ENCODE assay signal across 27 cellular contexts in the genomic region with DNA sequence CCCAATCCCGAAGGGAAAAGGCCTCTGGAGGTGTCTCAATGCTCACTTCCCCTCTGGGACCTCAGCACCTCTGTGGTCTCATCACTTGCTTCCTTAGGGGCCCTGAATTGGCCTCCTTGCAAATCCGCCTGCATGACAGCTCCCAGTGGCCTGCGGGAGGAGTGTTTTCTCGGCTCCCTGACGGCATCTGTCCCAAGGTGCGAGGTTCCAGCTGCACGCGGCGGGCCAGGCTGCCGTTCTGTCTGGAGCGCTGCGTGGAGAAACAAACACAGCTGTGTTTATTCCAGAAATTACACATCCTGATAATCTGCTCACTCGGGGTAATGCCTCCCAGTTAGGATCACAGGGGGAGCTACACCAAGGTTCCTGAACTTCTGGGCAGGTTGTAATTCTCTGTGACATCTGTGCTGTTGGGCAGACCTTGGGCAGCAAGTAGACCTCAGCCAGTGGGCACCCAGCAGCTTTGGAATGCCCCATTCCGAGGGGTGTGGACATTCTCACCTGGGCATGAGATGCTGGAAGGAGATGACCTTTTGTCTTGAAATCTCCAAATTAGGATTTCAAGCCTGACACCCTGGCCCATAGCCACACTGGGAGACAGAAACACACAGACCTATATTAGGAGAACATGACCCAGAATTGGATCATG. TPM values are rescaled to one million over a fixed set of nuclear protein-coding genes. Genes with fewer than 3 reads are reported as not detected.
DNase-seq lines count a peak whose midpoint lies in the region; ATAC-seq and TF ChIP-seq lines count a peak whose summit lies in the region.
"Had no signal": no experiment of that assay in that cellular context is flagged by ENCODE, and none has a peak within 500 bp of the region (broad histone marks: within the 10 kb centered on the region; RNA-seq: fewer than 3 reads in every experiment).

No MANE protein-coding gene starts in this region.

- no peak overlapping the region for H4K91ac ChIP-seq in IMR-90 (ENCODE audit: insufficient read depth, low read depth, low read length)

- H3K27ac Mint-ChIP-seq in activated CD4-positive, alpha-beta T cell treated with anti-CD3 and anti-CD28 coated beads, Interleukin-2, amount 10 ng/mL, durations not matched to agents 7 days and 5 days, result no peak overlapping the region
- H3K27ac Mint-ChIP-seq: activated naive CD8-positive, alpha-beta T cell; activated T-helper 17 cell treated with anti-CD3 and anti-CD28 coated beads, Interleukin-2, amount 50 U/mL, for 72 hours; immature natural killer cell; nephron; type B pancreatic cell had no signal

- ATAC-seq in IMR-90 (ENCODE audit: low read depth), result peak; percentile 77
- 0 out of 2 replicates have a peak, but pooled peaks have one; percentile 29 for ATAC-seq in Panc1
- ATAC-seq in left colon, result peak; percentile 49
- ATAC-seq: activated T-helper 17 cell treated with anti-CD3 and anti-CD28 coated beads, Interleukin-2, amount 50 U/mL, for 72 hours; left ventricle myocardium superior had no signal

- H3K18ac ChIP-seq in IMR-90 (ENCODE audit: low read depth, low read length), result no peak overlapping the region

- H4K20me1 ChIP-seq in IMR-90 (ENCODE audit: insufficient read depth, low read length), result peaks cover 71% of the 10 kb centered on the region

- POLR2A ChIA-PET in IMR-90 (lab: Charles Lee; ENCODE audit: unreplicated experiment) (no interaction called here), Panc1 (lab: Charles Lee) (no interaction called here)
- POLR2A ChIA-PET in activated CD4-positive, alpha-beta T cell treated with anti-CD3 and anti-CD28 coated beads, Interleukin-2, amount 10 ng/mL, durations not matched to agents 7 days and 5 days (lab: Charles Lee), result no interaction called here

- no peak overlapping the region for H3K56ac ChIP-seq in IMR-90 (ENCODE audit: extremely low read depth, insufficient read depth, low read length)

- no peak overlapping the region for H3K4me3 Mint-ChIP-seq in activated CD4-positive, alpha-beta T cell treated with anti-CD3 and anti-CD28 coated beads, Interleukin-2, amount 10 ng/mL, durations not matched to agents 7 days and 5 days
- H3K4me3 Mint-ChIP-seq: activated naive CD8-positive, alpha-beta T cell; activated T-helper 17 cell treated with anti-CD3 and anti-CD28 coated beads, Interleukin-2, amount 50 U/mL, for 72 hours; immature natural killer cell; nephron; type B pancreatic cell had no signal

- H4K8ac ChIP-seq in IMR-90 (ENCODE audit: low read depth in 2 of 2, low read length in 2 of 2), result no peak overlapping the region

- no peaks in the 10 kb centered on the region for H3K36me3 Mint-ChIP-seq in activated CD4-positive, alpha-beta T cell treated with anti-CD3 and anti-CD28 coated beads, Interleukin-2, amount 10 ng/mL, durations not matched to agents 7 days and 5 days (ENCODE audit: low read depth)
- H3K36me3 Mint-ChIP-seq: activated naive CD8-positive, alpha-beta T cell; immature natural killer cell; type B pancreatic cell had no signal

- no peak overlapping the region for H3K27ac ChIP-seq in IMR-90 (ENCODE audit: insufficient read depth, low read length)
- H3K27ac ChIP-seq in Panc1 (ENCODE audit: low read length), result no peak overlapping the region

- H2BK15ac ChIP-seq in IMR-90 (ENCODE audit: low read depth, low read length), result no peak overlapping the region

- H3K9me3 ChIP-seq in IMR-90 (ENCODE audit: control insufficient read depth, insufficient read depth, low read length) (no peaks in the 10 kb centered on the region), Panc1 (ENCODE audit: control insufficient read depth, insufficient read depth, low read depth, low read length) (no peaks in the 10 kb centered on the region)

- peaks cover 8% of the 10 kb centered on the region for H3K4me1 ChIP-seq in IMR-90 (ENCODE audit: control insufficient read depth, insufficient read depth, low read length)
- no peaks in the 10 kb centered on the region for H3K4me1 ChIP-seq in Panc1 (ENCODE audit: control insufficient read depth, insufficient read depth, low read length)

- in situ Hi-C loops in IMR-90 (cut with MboI; ENCODE audit: low sequenced_read_pairs) (no loop called here), Panc1 (cut with HindIII; ENCODE audit: low pct_unique_long_range_greater_than_20kb, low sequenced_read_pairs) (no loop called here)

- H3K27me3 Mint-ChIP-seq in activated CD4-positive, alpha-beta T cell treated with anti-CD3 and anti-CD28 coated beads, Interleukin-2, amount 10 ng/mL, durations not matched to agents 7 days and 5 days, result peaks cover 11% of the 10 kb centered on the region
- H3K27me3 Mint-ChIP-seq: type B pancreatic cell had no signal

- peaks cover 29 to 86% of the 10 kb centered on the region in 2 experiments for H3K79me1 ChIP-seq in IMR-90 (ENCODE audit: low read depth in 1 of 2, low read length in 2 of 2)

- no peak overlapping the region for H2BK120ac ChIP-seq in IMR-90 (ENCODE audit: low read depth, low read length)

- CTCF ChIA-PET in IMR-90 (lab: Yijun Ruan, JAX) (interaction anchor here (1.2 to 1.6 kb wide), 2 partner anchors 17 to 41 kb away, joined by 3 to 4 read pairs; no protein-coding TSS in a partner anchor), Panc1 (lab: Charles Lee) (no interaction called here)
- CTCF ChIA-PET in activated CD4-positive, alpha-beta T cell treated with anti-CD3 and anti-CD28 coated beads, Interleukin-2, amount 10 ng/mL, durations not matched to agents 7 days and 5 days (lab: Charles Lee), result no interaction called here

- no peak overlapping the region for H3K9ac ChIP-seq in IMR-90 (ENCODE audit: low read depth, low read length)

- no peak overlapping the region for H3K4ac ChIP-seq in IMR-90 (ENCODE audit: low read depth, low read length)

- H2AFZ ChIP-seq in IMR-90 (replicated peaks; ENCODE audit: low read length, poor library complexity), result peak overlapping the region; percentile 28

- no peak for TF ChIP-seq RAD21 in IMR-90 (IDR thresholded peaks at IDR 0.05; ENCODE audit: low read length)

- no peak overlapping the region for H3K14ac ChIP-seq in IMR-90 (replicated peaks; ENCODE audit: low read depth, low read length)

- H2AK5ac ChIP-seq in IMR-90 (ENCODE audit: low read depth, low read length), result peak overlapping the region; percentile 9; the same call in 1 of the 2 replicates

- no peak overlapping the region for H2BK20ac ChIP-seq in IMR-90 (ENCODE audit: low read depth, low read length)

- dilution Hi-C loops in IMR-90 (cut with HindIII; ENCODE audit: low sequenced_read_pairs, unreplicated experiment), result no loop called here

- no peak overlapping the region for H4K5ac ChIP-seq in IMR-90 (ENCODE audit: low read depth, low read length)

- no peak overlapping the region for H3K4me2 ChIP-seq in IMR-90 (ENCODE audit: low read depth, low read length)

- H3K4me3 ChIP-seq in IMR-90 (ENCODE audit: insufficient read depth, low read depth, low read length), result no peak overlapping the region
- H3K4me3 ChIP-seq in Panc1 (ENCODE audit: low read depth in 2 of 2, low read length in 2 of 2), result no peak overlapping the region

- H3K9me1 ChIP-seq in IMR-90 (ENCODE audit: insufficient read depth, low read length), result peaks cover 25% of the 10 kb centered on the region

- intact Hi-C loops in IMR-90 (cut with micrococcal nuclease), result no loop called here
- intact Hi-C loops in Panc1 (cut with micrococcal nuclease; ENCODE audit: unreplicated experiment), result no loop called here
- intact Hi-C loops in left colon (cut with DNase I, micrococcal nuclease), result no loop called here

- H2AK9ac ChIP-seq in IMR-90 (replicated peaks; ENCODE audit: low read depth, low read length, poor library complexity), result no peak overlapping the region

- H2BK5ac ChIP-seq in IMR-90 (ENCODE audit: low read depth, low read length, poor library complexity, severe bottlenecking), result no peak overlapping the region

- no peak for TF ChIP-seq POLR2A in IMR-90 (IDR thresholded peaks at IDR 0.05; ENCODE audit: low read depth, low read length)

- no peaks in the 10 kb centered on the region for H3K4me1 Mint-ChIP-seq in activated CD4-positive, alpha-beta T cell treated with anti-CD3 and anti-CD28 coated beads, Interleukin-2, amount 10 ng/mL, durations not matched to agents 7 days and 5 days
- H3K4me1 Mint-ChIP-seq: activated T-helper 17 cell treated with anti-CD3 and anti-CD28 coated beads, Interleukin-2, amount 50 U/mL, for 72 hours; immature natural killer cell had no signal

- DNase-seq in DMS153 (lab: John Stamatoyannopoulos, UW) (peak; percentile 41), DMS153 treated with DMSO at 0.1 percent for 48 hours (lab: John Stamatoyannopoulos, UW; ENCODE audit: unreplicated experiment) (no peak), IMR-90 (peak; percentile 75), Panc1 (ENCODE audit: low read depth, low spot score) (no peak), left colon (no peak), occipital lobe (lab: John Stamatoyannopoulos, UW) (no peak)
- DNase-seq in activated CD4-positive, alpha-beta T cell treated with anti-CD3 and anti-CD28 coated beads, Interleukin-2, amount 10 ng/mL, durations not matched to agents 7 days and 5 days, result no peak
- DNase-seq in NK-92 treated with Interleukin-12 subunit alpha and Interleukin-12 subunit beta, amount 100 ng/mL, for 24 hours (lab: John Stamatoyannopoulos, UW), result no peak
- DNase-seq: 8988T; activated CD4-positive, alpha-beta T cell treated with anti-CD3 and anti-CD28 coated beads for 48 hours; activated CD8-positive, alpha-beta memory T cell treated with anti-CD3 and anti-CD28 coated beads, Interleukin-2, amount 50 U/mL, for 4 hours; cerebellar nuclear complex; H7; immature natural killer cell; KBM-7; left ventricle myocardium superior; midbrain; MM.1S; NCI-H2029; NCI-H510A treated with DMSO at 0.1 percent for 48 hours; Right ventricle myocardium superior; stimulated activated CD8-positive, alpha-beta memory T cell treated with anti-CD3 and anti-CD28 coated beads, Interleukin-4, amount 100 ng/mL, for 48 hours had no signal

- 39% methylated on average over 5 of the region's 14 CpGs; no CpG with 5 or more reads in 1 of the 2 experiments for WGBS in IMR-90 (ENCODE audit: extremely low coverage in 2 of 2, insufficient read length in 1 of 2), 2 experiments

- no peaks in the 10 kb centered on the region for H3K36me3 ChIP-seq in IMR-90 (ENCODE audit: control insufficient read depth, insufficient read depth, low read length)
- H3K36me3 ChIP-seq in Panc1 (ENCODE audit: control insufficient read depth, insufficient read depth, low read length), result no peaks in the 10 kb centered on the region

- H3K27me3 ChIP-seq in IMR-90 (ENCODE audit: control insufficient read depth, insufficient read depth, low read length) (no peaks in the 10 kb centered on the region), Panc1 (ENCODE audit: control insufficient read depth, insufficient read depth, low read length) (no peaks in the 10 kb centered on the region)

- TF ChIP-seq CTCF in IMR-90 (conservative IDR thresholded peaks at IDR 0.05; ENCODE audit: low read depth, low read length) (no peak), Panc1 (IDR thresholded peaks at IDR 0.05) (no peak)

- no peak overlapping the region for H3K23ac ChIP-seq in IMR-90 (ENCODE audit: low read depth, low read length)

- H3K9me3 Mint-ChIP-seq in activated CD4-positive, alpha-beta T cell treated with anti-CD3 and anti-CD28 coated beads, Interleukin-2, amount 10 ng/mL, durations not matched to agents 7 days and 5 days, result no peaks in the 10 kb centered on the region
- H3K9me3 Mint-ChIP-seq: activated T-helper 17 cell treated with anti-CD3 and anti-CD28 coated beads, Interleukin-2, amount 50 U/mL, for 72 hours; immature natural killer cell; nephron; type B pancreatic cell had no signal

- BruUV-seq in IMR-90 (replicated peaks; lab: Mats Ljungman, UMichigan), result no TSS peak
- BruUV-seq in Panc1 (replicated peaks; lab: Mats Ljungman, UMichigan), result no TSS peak

RNA-seq across cellular contexts. Expression of a gene that starts 18.2 kb away (rescaled TPM):
- 54.7 and 58.8 TPM in 2 replicates for total RNA-seq in IMR-90 (2012; rRNA removed)
- polyA plus RNA-seq in IMR-90 (2012; rRNA removed), result 52.3 and 53.6 TPM in 2 replicates
- 25.1 and 54.3 TPM in 2 replicates for polyA plus RNA-seq in IMR-90 (2012; cell fraction: cytosol; rRNA removed)
- 18.5 and 36.7 TPM in 2 replicates for polyA plus RNA-seq in IMR-90 (2012; cell fraction: nucleus; rRNA removed; ENCODE audit: low replicate concordance)
- total RNA-seq in Panc1 (2021; ENCODE audit: unreplicated experiment), result 29.0 TPM
- 27.5 TPM for polyA plus RNA-seq in Panc1 (2012; ENCODE audit: insufficient read length)
- total RNA-seq in left colon, result 10 to 100 TPM; 43.3 to 72.8 TPM
- 34.9 TPM for total RNA-seq in occipital lobe
- total RNA-seq in activated CD4-positive, alpha-beta T cell treated with anti-CD3 and anti-CD28 coated beads, Interleukin-2, amount 10 ng/mL, durations not matched to agents 7 days and 5 days, result under 1 TPM in 1 of 2 experiments, not detected in 1; 0.08 TPM
- total RNA-seq: T-helper 1 cell treated with Interleukin-12 subunit alpha and Interleukin-12 subunit beta and Interleukin-4 antibody, amounts not matched to agents 30 ng/mL and 1 ng/mL, for 36 hours had no signal
- polyA plus RNA-seq: immature natural killer cell had no signal

Comparison
In these comparisons a context has a peak if more than half of its experiments do, and no peak if none do; other contexts are left out.
1. DNase-seq: peak in DMS153 (single experiment) and IMR-90 (single experiment); none in DMS153 treated with DMSO at 0.1 percent for 48 hours (single experiment), Panc1 (single experiment), left colon (0 of 2), occipital lobe (single experiment), activated CD4-positive, alpha-beta T cell treated with anti-CD3 and anti-CD28 coated beads, Interleukin-2, amount 10 ng/mL, durations not matched to agents 7 days and 5 days (single experiment) and NK-92 treated with Interleukin-12 subunit alpha and Interleukin-12 subunit beta, amount 100 ng/mL, for 24 hours (single experiment).
2. RNA of a gene that starts 18.2 kb away (total RNA-seq): 43.3 to 72.8 TPM in left colon, 54.7 to 58.8 TPM in IMR-90, 34.9 TPM in occipital lobe (single experiment) and 29.0 TPM in Panc1 (single experiment); 0.08 TPM in activated CD4-positive, alpha-beta T cell treated with anti-CD3 and anti-CD28 coated beads, Interleukin-2, amount 10 ng/mL, durations not matched to agents 7 days and 5 days; every median in the first group is over 10 times any median in the second.
3. Peak in every context shown above with its lines, with median percentiles within 50 percentile points of each other: ATAC-seq.